1 cellular context compared by ENCODE assay signal in genomic region chr19:16463341-16463990, GRCh38.
TF ChIP-seq lines count a peak whose summit lies in the region.

No MANE protein-coding gene starts in this region.

TF ChIP-seq in liver, 16 proteins besides CTCF, POLR2A, EP300 and RAD21 (continued from another document):
- no peak for TF ChIP-seq FOXA1 (IDR thresholded peaks at IDR 0.05)
- no peak for TF ChIP-seq HNF4A (conservative IDR thresholded peaks at IDR 0.05)
- no peak for TF ChIP-seq EGR1 (IDR thresholded peaks at IDR 0.05; ENCODE audit: low read depth in 2 of 2)
- no peak for TF ChIP-seq REST (IDR thresholded peaks at IDR 0.05)
- TF ChIP-seq JUND (IDR thresholded peaks at IDR 0.05), result no peak
- no peak for TF ChIP-seq NR2F2 (IDR thresholded peaks at IDR 0.05)
- TF ChIP-seq HNF4G (IDR thresholded peaks at IDR 0.05), result no peak
- TF ChIP-seq ATF3 (IDR thresholded peaks at IDR 0.05), result no peak
- no peak for TF ChIP-seq MAX (IDR thresholded peaks at IDR 0.05)
- TF ChIP-seq TAF1 (conservative IDR thresholded peaks at IDR 0.05), result no peak
- TF ChIP-seq ZBTB33 (IDR thresholded peaks at IDR 0.05), result no peak
- TF ChIP-seq YY1 (IDR thresholded peaks at IDR 0.05), result no peak
- TF ChIP-seq RXRA (IDR thresholded peaks at IDR 0.05), result no peak
- TF ChIP-seq GABPA (IDR thresholded peaks at IDR 0.05 in 1 of 2, conservative IDR thresholded peaks at IDR 0.05 in 1 of 2), result no peak
